Comparison of ENCODE assay signal across 17 cellular contexts in genomic region chr14:101997429-101998336, GRCh38. TPM values are rescaled to one million over a fixed set of nuclear protein-coding genes. Genes with fewer than 3 reads are reported as not detected.
DNase-seq lines count a peak whose midpoint lies in the region; ATAC-seq and TF ChIP-seq lines count a peak whose summit lies in the region.
"Had no signal": no experiment of that assay in that cellular context is flagged by ENCODE, and none has a peak within 500 bp of the region (broad histone marks: within the 10 kb centered on the region; RNA-seq: fewer than 3 reads in every experiment).

No MANE protein-coding gene starts in this region.

- no peak for DNase-seq in activated naive CD4-positive, alpha-beta T cell treated with anti-CD3 and anti-CD28 coated beads, Interleukin-2, amount 10 ng/mL, durations not matched to agents 7 days and 5 days
- no peak for DNase-seq in activated naive CD4-positive, alpha-beta T cell treated with anti-CD3 and anti-CD28 coated beads, Interleukin-2, amount 50 U/mL, for 16 hours
- peak; percentile 7 for DNase-seq in left kidney (ENCODE audit: low read depth, low spot score)
- peak; percentile 39 for DNase-seq in putamen (ENCODE audit: low spot score)
- DNase-seq in medulla oblongata (ENCODE audit: extremely low spot score), result no peak
- DNase-seq in A172 (ENCODE audit: low spot score), result no peak
- DNase-seq: C1 segment of cervical spinal cord, DMS153, H9, NCI-H1105 treated with DMSO at 0.1 percent for 48 hours, NCI-H1694 treated with DMSO at 0.1 percent for 48 hours, NCI-H226, NCI-H524 treated with DMSO at 0.1 percent for 48 hours, Peyer's patch had no signal

- no peaks in the 10 kb centered on the region for H3K27me3 Mint-ChIP-seq in activated naive CD4-positive, alpha-beta T cell treated with anti-CD3 and anti-CD28 coated beads, Interleukin-2, amount 10 ng/mL, durations not matched to agents 7 days and 5 days

- H3K4me3 Mint-ChIP-seq in activated naive CD4-positive, alpha-beta T cell treated with anti-CD3 and anti-CD28 coated beads, Interleukin-2, amount 10 ng/mL, durations not matched to agents 7 days and 5 days, result no peak overlapping the region
- H3K4me3 Mint-ChIP-seq: H9 had no signal

- no peaks in the 10 kb centered on the region for H3K4me1 Mint-ChIP-seq in activated naive CD4-positive, alpha-beta T cell treated with anti-CD3 and anti-CD28 coated beads, Interleukin-2, amount 10 ng/mL, durations not matched to agents 7 days and 5 days
- H3K4me1 Mint-ChIP-seq: H9 had no signal

- peak; percentile 15; the same call in 2 of the 3 replicates for ATAC-seq in SK-N-SH treated with all-trans-retinoic acid at 6 μM for 48 hours
- no peak for ATAC-seq in HG02759 (IDR thresholded peaks at IDR 0.05; ENCODE audit: unreplicated experiment)
- ATAC-seq: Right ventricle myocardium inferior had no signal

- H3K27ac Mint-ChIP-seq in activated naive CD4-positive, alpha-beta T cell treated with anti-CD3 and anti-CD28 coated beads, Interleukin-2, amount 10 ng/mL, durations not matched to agents 7 days and 5 days, result peak overlapping the region; percentile 12

- CTCF ChIA-PET in activated naive CD4-positive, alpha-beta T cell treated with anti-CD3 and anti-CD28 coated beads, Interleukin-2, amount 10 ng/mL, durations not matched to agents 7 days and 5 days (lab: Charles Lee), result interaction anchor here (1.3 kb wide), 1 partner anchor 17 kb away, joined by 3 read pairs; no protein-coding TSS in a partner anchor

- H3K36me3 Mint-ChIP-seq in activated naive CD4-positive, alpha-beta T cell treated with anti-CD3 and anti-CD28 coated beads, Interleukin-2, amount 10 ng/mL, durations not matched to agents 7 days and 5 days, result peaks cover 66% of the 10 kb centered on the region

- no peaks in the 10 kb centered on the region for H3K9me3 Mint-ChIP-seq in activated naive CD4-positive, alpha-beta T cell treated with anti-CD3 and anti-CD28 coated beads, Interleukin-2, amount 10 ng/mL, durations not matched to agents 7 days and 5 days
- H3K9me3 Mint-ChIP-seq: H9 had no signal

TF ChIP-seq in SK-N-SH treated with all-trans-retinoic acid at 6 μM for 48 hours, 23 proteins besides CTCF, POLR2A, EP300 and RAD21 (continues in another document):
- TF ChIP-seq ZNF70 (CRISPR knock-in tag; IDR thresholded peaks at IDR 0.05) (0 out of 2 replicates have a peak, but pooled peaks have one; percentile 14), TCF4 (CRISPR knock-in tag; IDR thresholded peaks at IDR 0.05; ENCODE audit: borderline replicate concordance) (peak; percentile 76; the same call in 1 of the 2 replicates), CREB5 (CRISPR knock-in tag; IDR thresholded peaks at IDR 0.05; ENCODE audit: low read depth) (peak; percentile 74; the same call in 1 of the 2 replicates), ZNF8 (CRISPR knock-in tag; IDR thresholded peaks at IDR 0.05) (no peak), ZC3H10 (CRISPR knock-in tag; IDR thresholded peaks at IDR 0.05) (no peak), ESRRG (CRISPR knock-in tag; IDR thresholded peaks at IDR 0.05) (peak; percentile 63; the same call in 1 of the 2 replicates), PPARA (CRISPR knock-in tag; IDR thresholded peaks at IDR 0.05; ENCODE audit: borderline replicate concordance) (no peak), ZFP30 (CRISPR knock-in tag; IDR thresholded peaks at IDR 0.05) (no peak; the same call in 1 of the 2 replicates), ZFP3 (CRISPR knock-in tag; IDR thresholded peaks at IDR 0.05) (peak; percentile 85), POU6F1 (CRISPR knock-in tag; IDR thresholded peaks at IDR 0.05; ENCODE audit: borderline replicate concordance, low read depth) (no peak; the same call in 1 of the 2 replicates), ARNTL (CRISPR knock-in tag; IDR thresholded peaks at IDR 0.05; ENCODE audit: borderline replicate concordance, low read depth) (no peak), GLIS3 (CRISPR knock-in tag; IDR thresholded peaks at IDR 0.05) (peak; percentile 56; the same call in 1 of the 2 replicates), CSDC2 (CRISPR knock-in tag; IDR thresholded peaks at IDR 0.05) (0 out of 2 replicates have a peak, but pooled peaks have one; percentile 45), ISL1 (CRISPR knock-in tag; IDR thresholded peaks at IDR 0.05) (peak; percentile 74), TOX (CRISPR knock-in tag; IDR thresholded peaks at IDR 0.05; ENCODE audit: borderline replicate concordance) (no peak), OSR1 (CRISPR knock-in tag; IDR thresholded peaks at IDR 0.05) (no peak), SNAI2 (CRISPR knock-in tag; IDR thresholded peaks at IDR 0.05) (peak; percentile 82), BACH2 (CRISPR knock-in tag; IDR thresholded peaks at IDR 0.05; ENCODE audit: borderline replicate concordance) (no peak), RARB (CRISPR knock-in tag; IDR thresholded peaks at IDR 0.05) (no peak)
- TF ChIP-seq, protein P1, sequence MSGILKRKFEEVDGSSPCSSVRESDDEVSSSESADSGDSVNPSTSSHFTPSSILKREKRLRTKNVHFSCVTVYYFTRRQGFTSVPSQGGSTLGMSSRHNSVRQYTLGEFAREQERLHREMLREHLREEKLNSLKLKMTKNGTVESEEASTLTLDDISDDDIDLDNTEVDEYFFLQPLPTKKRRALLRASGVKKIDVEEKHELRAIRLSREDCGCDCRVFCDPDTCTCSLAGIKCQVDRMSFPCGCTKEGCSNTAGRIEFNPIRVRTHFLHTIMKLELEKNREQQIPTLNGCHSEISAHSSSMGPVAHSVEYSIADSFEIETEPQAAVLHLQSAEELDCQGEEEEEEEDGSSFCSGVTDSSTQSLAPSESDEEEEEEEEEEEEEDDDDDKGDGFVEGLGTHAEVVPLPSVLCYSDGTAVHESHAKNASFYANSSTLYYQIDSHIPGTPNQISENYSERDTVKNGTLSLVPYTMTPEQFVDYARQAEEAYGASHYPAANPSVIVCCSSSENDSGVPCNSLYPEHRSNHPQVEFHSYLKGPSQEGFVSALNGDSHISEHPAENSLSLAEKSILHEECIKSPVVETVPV (CRISPR knock-in tag; IDR thresholded peaks at IDR 0.05), result peak; percentile 83
- TF ChIP-seq, protein P2, sequence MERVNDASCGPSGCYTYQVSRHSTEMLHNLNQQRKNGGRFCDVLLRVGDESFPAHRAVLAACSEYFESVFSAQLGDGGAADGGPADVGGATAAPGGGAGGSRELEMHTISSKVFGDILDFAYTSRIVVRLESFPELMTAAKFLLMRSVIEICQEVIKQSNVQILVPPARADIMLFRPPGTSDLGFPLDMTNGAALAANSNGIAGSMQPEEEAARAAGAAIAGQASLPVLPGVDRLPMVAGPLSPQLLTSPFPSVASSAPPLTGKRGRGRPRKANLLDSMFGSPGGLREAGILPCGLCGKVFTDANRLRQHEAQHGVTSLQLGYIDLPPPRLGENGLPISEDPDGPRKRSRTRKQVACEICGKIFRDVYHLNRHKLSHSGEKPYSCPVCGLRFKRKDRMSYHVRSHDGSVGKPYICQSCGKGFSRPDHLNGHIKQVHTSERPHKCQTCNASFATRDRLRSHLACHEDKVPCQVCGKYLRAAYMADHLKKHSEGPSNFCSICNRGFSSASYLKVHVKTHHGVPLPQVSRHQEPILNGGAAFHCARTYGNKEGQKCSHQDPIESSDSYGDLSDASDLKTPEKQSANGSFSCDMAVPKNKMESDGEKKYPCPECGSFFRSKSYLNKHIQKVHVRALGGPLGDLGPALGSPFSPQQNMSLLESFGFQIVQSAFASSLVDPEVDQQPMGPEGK (CRISPR knock-in tag; IDR thresholded peaks at IDR 0.05; ENCODE audit: borderline replicate concordance), result no peak; the same call in 1 of the 2 replicates

RNA-seq across cellular contexts. Expression of gene DYNC1H1, which starts 33.3 kb away (rescaled TPM):
- 265 and 340 TPM in 2 replicates for total RNA-seq in A172 (2014; rRNA removed; shearing (Covaris generic))

Comparison
In these comparisons a context has a peak if more than half of its experiments do, and no peak if none do; other contexts are left out.
1. DNase-seq: peak in left kidney (single experiment) and putamen (single experiment); none in activated naive CD4-positive, alpha-beta T cell treated with anti-CD3 and anti-CD28 coated beads, Interleukin-2, amount 10 ng/mL, durations not matched to agents 7 days and 5 days (single experiment), activated naive CD4-positive, alpha-beta T cell treated with anti-CD3 and anti-CD28 coated beads, Interleukin-2, amount 50 U/mL, for 16 hours (single experiment), medulla oblongata (single experiment) and A172 (single experiment).